Comparison of ENCODE assay signal across 8 cellular contexts in the genomic region with DNA sequence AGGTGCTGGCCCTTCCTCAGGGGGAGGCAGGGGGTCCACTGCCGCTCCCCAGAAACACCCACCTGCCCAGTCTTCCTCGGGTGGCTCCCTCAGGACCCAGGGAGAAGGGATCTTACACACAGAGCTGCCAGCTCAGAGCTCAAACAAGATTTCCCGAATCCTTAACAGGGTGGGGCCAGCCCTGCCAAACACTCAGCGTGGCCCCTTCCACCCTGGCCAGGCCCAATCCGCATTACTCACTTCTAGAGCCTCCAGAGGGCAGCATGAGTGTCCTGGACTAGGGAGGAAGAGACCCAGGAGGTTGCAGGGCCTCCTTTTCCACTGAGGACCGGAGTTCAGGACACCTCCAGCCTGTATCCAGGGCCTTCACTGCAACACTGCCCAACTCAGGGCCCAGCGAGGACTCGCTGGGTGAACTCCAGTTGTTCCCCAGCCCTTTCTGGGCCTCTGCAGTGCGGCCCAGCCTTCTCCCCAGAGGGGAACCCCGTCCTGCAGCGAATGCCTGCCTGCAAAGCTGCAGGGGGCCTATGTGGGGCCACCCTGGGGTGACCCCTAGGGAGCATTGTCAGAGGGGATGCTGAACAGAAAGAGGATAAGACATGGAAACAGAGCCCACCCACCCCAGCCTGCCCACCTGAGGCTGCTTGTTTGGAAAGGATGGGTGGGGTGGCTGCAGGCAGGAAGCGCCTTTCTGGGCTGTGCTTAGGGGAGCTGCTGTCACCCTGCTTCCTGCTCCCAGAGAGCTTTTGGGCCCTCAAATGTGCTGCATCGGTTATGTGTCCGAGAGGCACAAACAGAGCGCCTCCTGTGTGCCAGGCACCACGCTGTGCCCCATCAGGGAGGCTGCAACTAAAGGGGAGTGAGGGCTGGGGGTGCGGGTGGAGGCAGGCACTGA. TPM values are rescaled to one million over a fixed set of nuclear protein-coding genes. Genes with fewer than 3 reads are reported as not detected.
DNase-seq lines count a peak whose midpoint lies in the region; ATAC-seq and TF ChIP-seq lines count a peak whose summit lies in the region.

No MANE protein-coding gene starts in this region.

- no peaks in the 10 kb centered on the region for H3K9me3 Mint-ChIP-seq in T-helper 2 cell treated with Interferon-gamma antibody and Interleukin-4, amounts not matched to agents 5 μg/mL and 100 μg/mL, for 36 hours

- H3K4me3 ChIP-seq in stomach smooth muscle (ENCODE audit: low read length in 2 of 2) (peak overlapping the region in 1 of 2 donors; percentile 15), dorsolateral prefrontal cortex (no peak overlapping the region)

- peaks cover 2% of the 10 kb centered on the region for H3K4me1 Mint-ChIP-seq in T-helper 2 cell treated with Interferon-gamma antibody and Interleukin-4, amounts not matched to agents 5 μg/mL and 100 μg/mL, for 36 hours (ENCODE audit: low read depth)

- no peaks in the 10 kb centered on the region for H3K36me3 Mint-ChIP-seq in T-helper 2 cell treated with Interferon-gamma antibody and Interleukin-4, amounts not matched to agents 5 μg/mL and 100 μg/mL, for 36 hours (ENCODE audit: low read depth)

- H3K27ac ChIP-seq in stomach smooth muscle (ENCODE audit: low read length) (peak overlapping the region; percentile 53), dorsolateral prefrontal cortex (peak overlapping the region in 1 of 59 donors; percentile 33)

- peak overlapping the region; percentile 89 for H3K27ac Mint-ChIP-seq in T-helper 2 cell treated with Interferon-gamma antibody and Interleukin-4, amounts not matched to agents 5 μg/mL and 100 μg/mL, for 36 hours

- intact Hi-C loops in left cardiac atrium (cut with DNase I) (loop anchor here in 1 of 2 donors (5.0 kb wide), 1 partner anchor 82 kb away; no protein-coding TSS in a partner anchor), dorsolateral prefrontal cortex (cut with DNase I) (loop anchor here in 1 of 2 donors (5.0 kb wide), 1 partner anchor 87 kb away; no protein-coding TSS in a partner anchor)

- H3K36me3 ChIP-seq in stomach smooth muscle (ENCODE audit: control insufficient read depth in 2 of 2, insufficient read depth in 2 of 2, low read length in 2 of 2): peaks cover 0 to 4% of the 10 kb centered on the region in 2 donors

- peak in 8 of 56 donors; percentile 2 to 30 (median 18) for TF ChIP-seq CTCF in dorsolateral prefrontal cortex (IDR thresholded peaks at IDR 0.05 in 54 of 56, conservative IDR thresholded peaks at IDR 0.05 in 2 of 56; ENCODE audit: low read depth in 1 of 56, partially characterized antibody in 56 of 56)

- no peaks in the 10 kb centered on the region for H3K9me3 ChIP-seq in stomach smooth muscle (ENCODE audit: control insufficient read depth in 2 of 2, low read length in 2 of 2)

- peak; percentile 14 for DNase-seq in activated effector memory CD4-positive, alpha-beta T cell treated with Interleukin-2 at 50 U/mL for 16 hours
- DNase-seq in activated effector memory CD4-positive, alpha-beta T cell treated with anti-CD3 and anti-CD28 coated beads, Interleukin-2, amount 50 U/mL, for 16 hours: no peak
- DNase-seq in T-helper 2 cell treated with Interferon-gamma antibody and Interleukin-4, amounts not matched to agents 5 μg/mL and 100 μg/mL, for 36 hours (ENCODE audit: low spot score): no peak
- no peak for DNase-seq in left cardiac atrium
- DNase-seq in dorsolateral prefrontal cortex: no peak

- H3K4me3 Mint-ChIP-seq in T-helper 2 cell treated with Interferon-gamma antibody and Interleukin-4, amounts not matched to agents 5 μg/mL and 100 μg/mL, for 36 hours: peak overlapping the region; percentile 45

- H3K27me3 Mint-ChIP-seq in T-helper 2 cell treated with Interferon-gamma antibody and Interleukin-4, amounts not matched to agents 5 μg/mL and 100 μg/mL, for 36 hours (ENCODE audit: low read depth): no peaks in the 10 kb centered on the region

- ATAC-seq in left cardiac atrium (peak; percentile 38 to 67), HG03378 (IDR thresholded peaks at IDR 0.05; ENCODE audit: unreplicated experiment) (no peak), HG03571 (IDR thresholded peaks at IDR 0.05; ENCODE audit: unreplicated experiment) (no peak)

- H3K27me3 ChIP-seq in stomach smooth muscle (ENCODE audit: control insufficient read depth in 1 of 2, insufficient read depth in 2 of 2, low read length in 2 of 2) (no peaks in the 10 kb centered on the region), dorsolateral prefrontal cortex (no peaks in the 10 kb centered on the region)

- H3K9ac ChIP-seq in stomach smooth muscle (ENCODE audit: low read length in 2 of 2): no peak overlapping the region

- H3K4me1 ChIP-seq in stomach smooth muscle (ENCODE audit: control insufficient read depth, insufficient read depth, low read length): peaks cover 57% of the 10 kb centered on the region

RNA-seq across cellular contexts. Expression of gene CCNK, which starts 43.8 kb away (rescaled TPM):
- total RNA-seq in left cardiac atrium: 10 to 100 TPM; 31.4 to 38.6 TPM
- 10 to 100 TPM; 22.8 to 44.3 (median 33.3) TPM for total RNA-seq in dorsolateral prefrontal cortex

RNA-seq across cellular contexts. Expression of gene SETD3, which starts 44.4 kb away (rescaled TPM):
- total RNA-seq in left cardiac atrium: 100 to 1,000 TPM in 1 of 2 donors, 10 to 100 TPM in 1; 77.7 to 116 TPM
- total RNA-seq in dorsolateral prefrontal cortex: 100 to 1,000 TPM in 45 of 120 experiments, 10 to 100 TPM in 75; 73.7 to 190 (median 96.8) TPM

Comparison
In these comparisons a context has a peak if more than half of its experiments do, and no peak if none do; other contexts are left out.
1. ATAC-seq: peak in left cardiac atrium (2 of 2); none in HG03378 (single experiment) and HG03571 (single experiment).